10 cellular contexts compared by ENCODE assay signal in genomic region chr15:100201376-100202280, GRCh38.
DNase-seq lines count a peak whose midpoint lies in the region; ATAC-seq and TF ChIP-seq lines count a peak whose summit lies in the region.
"Had no signal": no experiment of that assay in that cellular context is flagged by ENCODE, and none has a peak within 500 bp of the region (broad histone marks: within the 10 kb centered on the region; RNA-seq: fewer than 3 reads in every experiment).

No MANE protein-coding gene starts in this region.

- in situ Hi-C loops in mammary epithelial cell (cut with MboI; ENCODE audit: low sequenced_read_pairs in 2 of 2): no loop called here

- H3K36me3 Mint-ChIP-seq in stimulated activated effector memory CD8-positive, alpha-beta T cell treated with anti-CD3 and anti-CD28 coated beads, Interleukin-12 subunit alpha, Interleukin-12 subunit beta, amount 100 ng/mL, for 72 hours: no peaks in the 10 kb centered on the region

- BruUV-seq in mammary epithelial cell (replicated peaks; lab: Mats Ljungman, UMichigan): no TSS peak

- TF ChIP-seq CTCF in mammary epithelial cell (conservative IDR thresholded peaks at IDR 0.05 in 1 of 2, IDR thresholded peaks at IDR 0.05 in 1 of 2; ENCODE audit: extremely low read depth in 1 of 2, insufficient read depth in 1 of 2, low read depth in 1 of 2, low read length in 2 of 2): no peak

- peak overlapping the region; percentile 58 for H3K27ac Mint-ChIP-seq in stimulated activated effector memory CD8-positive, alpha-beta T cell treated with anti-CD3 and anti-CD28 coated beads, Interleukin-12 subunit alpha, Interleukin-12 subunit beta, amount 100 ng/mL, for 72 hours
- H3K27ac Mint-ChIP-seq: activated CD4-positive, alpha-beta T cell treated with anti-CD3 and anti-CD28 coated beads for 36 hours had no signal

- peaks cover 25% of the 10 kb centered on the region for H3K4me1 Mint-ChIP-seq in stimulated activated effector memory CD8-positive, alpha-beta T cell treated with anti-CD3 and anti-CD28 coated beads, Interleukin-12 subunit alpha, Interleukin-12 subunit beta, amount 100 ng/mL, for 72 hours

- peak; percentile 78 for DNase-seq in activated CD8-positive, alpha-beta memory T cell treated with anti-CD3 and anti-CD28 coated beads for 24 hours
- DNase-seq in activated CD8-positive, alpha-beta memory T cell treated with anti-CD3 and anti-CD28 coated beads, Interleukin-2, amount 50 U/mL, for 4 hours: no peak
- DNase-seq in RPMI7951 (ENCODE audit: low read depth): peak; percentile 55
- peak; percentile 33 for DNase-seq in germinal center (ENCODE audit: low spot score)
- peak in 1 of 2 donors; percentile 51 for DNase-seq in stimulated activated effector memory CD8-positive, alpha-beta T cell treated with anti-CD3 and anti-CD28 coated beads, Interleukin-12 subunit alpha, Interleukin-12 subunit beta, amount 100 ng/mL, for 72 hours (ENCODE audit: low spot score in 2 of 2)
- no peak for DNase-seq in posterior cingulate gyrus
- no peak for DNase-seq in mammary epithelial cell
- no peak for DNase-seq in NCI-H1436 (lab: John Stamatoyannopoulos, UW)
- DNase-seq: activated CD4-positive, alpha-beta T cell treated with anti-CD3 and anti-CD28 coated beads for 36 hours had no signal

- H3K4me2 ChIP-seq in mammary epithelial cell (ENCODE audit: insufficient read depth, low read depth, low read length): no peak overlapping the region

- peak overlapping the region; percentile 46 for H3K4me3 Mint-ChIP-seq in stimulated activated effector memory CD8-positive, alpha-beta T cell treated with anti-CD3 and anti-CD28 coated beads, Interleukin-12 subunit alpha, Interleukin-12 subunit beta, amount 100 ng/mL, for 72 hours
- H3K4me3 Mint-ChIP-seq: activated CD4-positive, alpha-beta T cell treated with anti-CD3 and anti-CD28 coated beads for 36 hours had no signal

- no peak overlapping the region for H3K27ac ChIP-seq in mammary epithelial cell (ENCODE audit: insufficient read depth, low read depth, low read length)

- H3K9me3 ChIP-seq in mammary epithelial cell (replicated peaks; ENCODE audit: insufficient read depth, low read length): no peaks in the 10 kb centered on the region
- H3K9me3 ChIP-seq: HAP-1 had no signal

- no peak overlapping the region for H2AFZ ChIP-seq in mammary epithelial cell (ENCODE audit: low read depth, low read length)

- no peaks in the 10 kb centered on the region for H3K9me3 Mint-ChIP-seq in stimulated activated effector memory CD8-positive, alpha-beta T cell treated with anti-CD3 and anti-CD28 coated beads, Interleukin-12 subunit alpha, Interleukin-12 subunit beta, amount 100 ng/mL, for 72 hours

- CTCF ChIA-PET in mammary epithelial cell (lab: Charles Lee; ENCODE audit: low non-redundant PET): no interaction called here

- no peaks in the 10 kb centered on the region for H3K36me3 ChIP-seq in mammary epithelial cell (ENCODE audit: insufficient read depth, low read length)
- H3K36me3 ChIP-seq: HAP-1 had no signal

- peaks cover 4% of the 10 kb centered on the region for H3K27me3 ChIP-seq in mammary epithelial cell (ENCODE audit: insufficient read depth, low read length)

- WGBS in mammary epithelial cell (ENCODE audit: low coverage, missing lambda C conversion rate): 40% methylated on average over 18 of the region's 18 CpGs

- no peaks in the 10 kb centered on the region for H3K79me2 ChIP-seq in mammary epithelial cell (ENCODE audit: insufficient read depth, low read length)

- no peak overlapping the region for H3K9ac ChIP-seq in mammary epithelial cell (ENCODE audit: insufficient read depth, low read length)

- no peaks in the 10 kb centered on the region for H4K20me1 ChIP-seq in mammary epithelial cell (ENCODE audit: insufficient read depth, low read length)

- H3K4me1 ChIP-seq in mammary epithelial cell (ENCODE audit: insufficient read depth, low read length): no peaks in the 10 kb centered on the region
- H3K4me1 ChIP-seq: HAP-1 had no signal

- peak; percentile 74 for ATAC-seq in stimulated activated effector memory CD8-positive, alpha-beta T cell treated with anti-CD3 and anti-CD28 coated beads, Interleukin-12 subunit alpha, Interleukin-12 subunit beta, amount 100 ng/mL, for 72 hours
- ATAC-seq: activated CD4-positive, alpha-beta T cell treated with anti-CD3 and anti-CD28 coated beads for 36 hours had no signal

- H3K4me3 ChIP-seq in mammary epithelial cell (replicated peaks in 1 of 3; ENCODE audit: insufficient read depth in 1 of 3, low read depth in 2 of 3, low read length in 3 of 3): no peak overlapping the region
- H3K4me3 ChIP-seq: HAP-1 had no signal

- intact Hi-C loops in posterior cingulate gyrus (cut with DNase I) (no loop called here), mammary epithelial cell (cut with micrococcal nuclease) (no loop called here)

- dilution Hi-C loops in mammary epithelial cell (cut with HindIII; ENCODE audit: low sequenced_read_pairs): no loop called here

Comparison
In these comparisons a context has a peak if more than half of its experiments do, and no peak if none do; other contexts are left out.
1. DNase-seq: peak in activated CD8-positive, alpha-beta memory T cell treated with anti-CD3 and anti-CD28 coated beads for 24 hours (single experiment), RPMI7951 (single experiment) and germinal center (single experiment); none in activated CD8-positive, alpha-beta memory T cell treated with anti-CD3 and anti-CD28 coated beads, Interleukin-2, amount 50 U/mL, for 4 hours (single experiment), posterior cingulate gyrus (0 of 10), mammary epithelial cell (single experiment) and NCI-H1436 (single experiment).